Comparison of ENCODE assay signal across 16 cellular contexts in the genomic region with DNA sequence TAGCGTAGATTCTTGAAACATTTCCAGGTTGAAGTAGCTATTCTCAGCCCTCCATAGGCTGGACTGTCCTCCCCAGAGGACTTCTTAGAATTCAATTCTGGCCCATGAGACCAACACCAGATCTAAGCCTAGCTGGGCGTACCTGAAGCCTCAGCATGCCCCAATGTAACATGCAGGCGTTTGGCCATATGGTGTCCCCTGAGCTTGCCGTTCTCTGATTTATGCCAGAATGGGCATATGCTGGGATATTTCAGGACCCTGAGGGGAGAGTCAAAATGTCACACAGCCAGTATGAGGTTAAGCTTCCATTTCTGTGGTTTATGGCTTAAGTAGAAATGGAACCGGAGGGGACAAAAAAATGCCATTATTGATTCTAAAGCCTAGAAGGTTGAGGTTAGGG.
"Had no signal": no experiment of that assay in that cellular context is flagged by ENCODE, and none has a peak within 500 bp of the region (broad histone marks: within the 10 kb centered on the region; RNA-seq: fewer than 3 reads in every experiment).

No MANE protein-coding gene starts in this region.

- H3K9me3 Mint-ChIP-seq: naive thymus-derived CD4-positive, alpha-beta T cell; nephron progenitor cell; stimulated activated effector memory CD8-positive, alpha-beta T cell treated with anti-CD3 and anti-CD28 coated beads, Interleukin-12 subunit alpha, Interleukin-12 subunit beta, amount 100 ng/mL, for 72 hours; type B pancreatic cell had no signal

- ATAC-seq: heart left ventricle; naive thymus-derived CD4-positive, alpha-beta T cell; psoas muscle; right lobe of liver; stimulated activated effector memory CD8-positive, alpha-beta T cell treated with anti-CD3 and anti-CD28 coated beads, Interleukin-12 subunit alpha, Interleukin-12 subunit beta, amount 100 ng/mL, for 72 hours; stimulated activated naive CD8-positive, alpha-beta T cell treated with anti-CD3 and anti-CD28 coated beads, Interleukin-15, Interleukin-2, amounts not matched to agents 100 U/mL and 50 U/mL, for 24 hours had no signal

- DNase-seq: effector CD8-positive, alpha-beta T cell; foreskin melanocyte; heart left ventricle; hippocampal formation; kidney glomerular epithelial cell; naive thymus-derived CD4-positive, alpha-beta T cell; nephron progenitor cell; psoas muscle; retina; right lobe of liver; stimulated activated CD4-positive, alpha-beta T cell treated with anti-CD3 and anti-CD28 coated beads, Interleukin-4, amount 100 ng/mL, for 1 hour; stimulated activated CD8-positive, alpha-beta memory T cell treated with anti-CD3 and anti-CD28 coated beads, Interleukin-4, amount 100 ng/mL, for 48 hours; stimulated activated naive CD8-positive, alpha-beta T cell treated with anti-CD3 and anti-CD28 coated beads, Interleukin-15, Interleukin-2, amounts not matched to agents 100 U/mL and 50 U/mL, for 24 hours; thyroid gland had no signal

- H3K36me3 Mint-ChIP-seq: naive thymus-derived CD4-positive, alpha-beta T cell; stimulated activated effector memory CD8-positive, alpha-beta T cell treated with anti-CD3 and anti-CD28 coated beads, Interleukin-12 subunit alpha, Interleukin-12 subunit beta, amount 100 ng/mL, for 72 hours; type B pancreatic cell had no signal

- H3K4me3 Mint-ChIP-seq: naive thymus-derived CD4-positive, alpha-beta T cell; nephron progenitor cell; stimulated activated effector memory CD8-positive, alpha-beta T cell treated with anti-CD3 and anti-CD28 coated beads, Interleukin-12 subunit alpha, Interleukin-12 subunit beta, amount 100 ng/mL, for 72 hours; type B pancreatic cell had no signal

- H3K27ac Mint-ChIP-seq: naive thymus-derived CD4-positive, alpha-beta T cell; nephron progenitor cell; stimulated activated effector memory CD8-positive, alpha-beta T cell treated with anti-CD3 and anti-CD28 coated beads, Interleukin-12 subunit alpha, Interleukin-12 subunit beta, amount 100 ng/mL, for 72 hours; type B pancreatic cell had no signal

- H3K4me1 Mint-ChIP-seq: naive thymus-derived CD4-positive, alpha-beta T cell; nephron progenitor cell; stimulated activated effector memory CD8-positive, alpha-beta T cell treated with anti-CD3 and anti-CD28 coated beads, Interleukin-12 subunit alpha, Interleukin-12 subunit beta, amount 100 ng/mL, for 72 hours had no signal
